22 cellular contexts compared by ENCODE assay signal in genomic region chr3:191363221-191363620, GRCh38. TPM values are rescaled to one million over a fixed set of nuclear protein-coding genes. Genes with fewer than 3 reads are reported as not detected.
"Had no signal": no experiment of that assay in that cellular context is flagged by ENCODE, and none has a peak within 500 bp of the region (broad histone marks: within the 10 kb centered on the region; RNA-seq: fewer than 3 reads in every experiment).

No MANE protein-coding gene starts in this region.

- H3K27me3 Mint-ChIP-seq: activated naive CD8-positive, alpha-beta T cell treated with anti-CD3 and anti-CD28 coated beads, Interleukin-2, amount 10 ng/mL, durations not matched to agents 7 days and 5 days; stimulated activated naive CD8-positive, alpha-beta T cell treated with anti-CD3 and anti-CD28 coated beads, Interleukin-15, Interleukin-2, amounts not matched to agents 100 ng/mL and 50 ng/mL, for 24 hours; T-cell had no signal

- H3K4me3 ChIP-seq: gastrocnemius medialis, heart left ventricle, left ventricle myocardium inferior, smooth muscle cell, upper lobe of left lung had no signal

- H3K27me3 ChIP-seq: brain microvascular endothelial cell, gastrocnemius medialis, heart left ventricle, upper lobe of left lung had no signal

- H3K4me1 Mint-ChIP-seq: nephron had no signal

- H3K4me2 ChIP-seq: smooth muscle cell had no signal

- H3K27ac ChIP-seq: brain microvascular endothelial cell, gastrocnemius medialis, heart left ventricle, left ventricle myocardium inferior, upper lobe of left lung had no signal

- H3K36me3 Mint-ChIP-seq: activated naive CD8-positive, alpha-beta T cell treated with anti-CD3 and anti-CD28 coated beads, Interleukin-2, amount 10 ng/mL, durations not matched to agents 7 days and 5 days had no signal

- ATAC-seq: gastrocnemius medialis, heart left ventricle, right cardiac atrium, T-cell had no signal

- H3K9me3 ChIP-seq: gastrocnemius medialis, heart left ventricle, left ventricle myocardium inferior, upper lobe of left lung had no signal

- DNase-seq: activated CD4-positive, CD25-positive, alpha-beta regulatory T cell treated with anti-CD3 and anti-CD28 coated beads, Interleukin-2, amount 50 U/mL, for 72 hours; activated naive CD4-positive, alpha-beta T cell; activated naive CD8-positive, alpha-beta T cell treated with anti-CD3 and anti-CD28 coated beads, Interleukin-2, amount 10 ng/mL, durations not matched to agents 7 days and 5 days; brain microvascular endothelial cell; cerebellar nuclear complex; effector memory CD4-positive, alpha-beta T cell; gastrocnemius medialis; heart left ventricle; left ventricle myocardium inferior; mesendoderm; nucleus accumbens; right cardiac atrium; stimulated activated CD4-positive, alpha-beta T cell treated with anti-CD3 and anti-CD28 coated beads, Interleukin-4, amount 100 ng/mL, for 4 hours; T-cell; T-helper 9 cell; upper lobe of left lung had no signal

- H3K9me3 Mint-ChIP-seq: activated naive CD8-positive, alpha-beta T cell treated with anti-CD3 and anti-CD28 coated beads, Interleukin-2, amount 10 ng/mL, durations not matched to agents 7 days and 5 days; activated T-helper 1 cell treated with anti-CD3 and anti-CD28 coated beads, Interleukin-12 subunit alpha, Interleukin-12 subunit beta, Interleukin-2, Interleukin-4 antibody, amounts not matched to agents 30 ng/mL and 10 ng/mL and 1 ng/mL, durations not matched to agents 14 hours and 24 hours and 36 hours; nephron; stimulated activated naive CD8-positive, alpha-beta T cell treated with anti-CD3 and anti-CD28 coated beads, Interleukin-15, Interleukin-2, amounts not matched to agents 100 ng/mL and 50 ng/mL, for 24 hours; T-cell had no signal

- H3K4me3 Mint-ChIP-seq: activated naive CD8-positive, alpha-beta T cell treated with anti-CD3 and anti-CD28 coated beads, Interleukin-2, amount 10 ng/mL, durations not matched to agents 7 days and 5 days; activated T-helper 1 cell treated with anti-CD3 and anti-CD28 coated beads, Interleukin-12 subunit alpha, Interleukin-12 subunit beta, Interleukin-2, Interleukin-4 antibody, amounts not matched to agents 30 ng/mL and 10 ng/mL and 1 ng/mL, durations not matched to agents 14 hours and 24 hours and 36 hours; nephron; stimulated activated naive CD8-positive, alpha-beta T cell treated with anti-CD3 and anti-CD28 coated beads, Interleukin-15, Interleukin-2, amounts not matched to agents 100 ng/mL and 50 ng/mL, for 24 hours; T-cell had no signal

- H3K27ac Mint-ChIP-seq: activated naive CD8-positive, alpha-beta T cell treated with anti-CD3 and anti-CD28 coated beads, Interleukin-2, amount 10 ng/mL, durations not matched to agents 7 days and 5 days; activated T-helper 1 cell treated with anti-CD3 and anti-CD28 coated beads, Interleukin-12 subunit alpha, Interleukin-12 subunit beta, Interleukin-2, Interleukin-4 antibody, amounts not matched to agents 30 ng/mL and 10 ng/mL and 1 ng/mL, durations not matched to agents 14 hours and 24 hours and 36 hours; nephron; stimulated activated naive CD8-positive, alpha-beta T cell treated with anti-CD3 and anti-CD28 coated beads, Interleukin-15, Interleukin-2, amounts not matched to agents 100 ng/mL and 50 ng/mL, for 24 hours; T-cell had no signal

- H3K4me1 ChIP-seq: gastrocnemius medialis had no signal

RNA-seq across cellular contexts. Expression of gene UTS2B, which starts 32.9 kb away (rescaled TPM):
- total RNA-seq: activated CD8-positive, alpha-beta memory T cell treated with anti-CD3 and anti-CD28 coated beads for 36 hours; activated naive CD8-positive, alpha-beta T cell treated with anti-CD3 and anti-CD28 coated beads, Interleukin-2, amount 10 ng/mL, durations not matched to agents 7 days and 5 days; activated T-helper 1 cell treated with anti-CD3 and anti-CD28 coated beads, Interleukin-12 subunit alpha, Interleukin-12 subunit beta, Interleukin-2, Interleukin-4 antibody, amounts not matched to agents 30 ng/mL and 10 ng/mL and 1 ng/mL, durations not matched to agents 14 hours and 24 hours and 36 hours; gastrocnemius medialis; temporal lobe had no signal
- polyA plus RNA-seq: smooth muscle cell had no signal
